Comparison of ENCODE assay signal across 7 cellular contexts in the genomic region with DNA sequence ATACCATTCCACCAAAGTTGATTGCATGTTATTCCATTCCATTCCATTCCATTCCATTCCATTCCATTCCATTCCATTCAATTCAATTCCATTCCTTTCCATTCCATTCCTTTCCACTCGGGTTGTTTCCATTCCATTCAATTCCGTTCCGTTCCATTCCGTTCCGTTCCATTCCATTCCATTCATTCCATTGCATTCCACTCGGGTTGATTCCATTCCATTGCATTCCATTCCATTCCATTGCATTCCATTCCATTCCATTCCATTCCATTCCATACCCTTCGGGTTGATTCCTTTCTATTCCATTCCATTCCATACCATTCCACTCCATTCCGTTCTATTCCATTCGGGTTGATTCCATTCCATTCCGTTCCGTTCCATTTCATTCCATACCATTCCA.
DNase-seq lines count a peak whose midpoint lies in the region; ATAC-seq, FAIRE-seq and TF ChIP-seq lines count a peak whose summit lies in the region.
"Not testable (repeated sequence)": the region's sequence is repeated elsewhere in the genome, so short reads cannot be mapped to it uniquely, and the experiment has no call there.

No MANE protein-coding gene starts in this region.

- H3K27ac Mint-ChIP-seq in GM23338, result not testable (repeated sequence)

- not testable (repeated sequence) for H3K4me1 Mint-ChIP-seq in GM23338

- not testable (repeated sequence) for H3K4me2 ChIP-seq in GM23338

- not testable (repeated sequence) for FAIRE-seq in pancreas (lab: Jason Lieb, UNC)

- 49 to 54% methylated on average over 11 of the region's 11 CpGs for WGBS in body of pancreas, 2 donors
- WGBS in pancreas, 2 donors, result 68 to 77% methylated on average over 11 of the region's 11 CpGs

- H3K27me3 Mint-ChIP-seq in GM23338 (ENCODE audit: insufficient read depth, low read depth, poor library complexity), result peaks cover 61% of the 10 kb centered on the region

- H2AFZ ChIP-seq in GM23338, result not testable (repeated sequence)

- H3K27me3 ChIP-seq in GM23338 (ENCODE audit: insufficient read depth); body of pancreas; pancreas: not testable (repeated sequence)

- H3K9me2 ChIP-seq in GM23338 (ENCODE audit: insufficient read depth), result not testable (repeated sequence)

- not testable (repeated sequence) for H4K20me1 ChIP-seq in GM23338 (replicated peaks; ENCODE audit: insufficient read depth)

- intact Hi-C loops in body of pancreas (cut with DNase I), result not testable (repeated sequence)
- intact Hi-C loops in pancreas (cut with DNase I), result loop anchor here in 1 of 3 donors (10.0 kb wide), 1 partner anchor 48 kb away; no protein-coding TSS in a partner anchor

- peaks cover 0 to 14% (median 6%) of the 10 kb centered on the region in 3 donors for H3K9me3 ChIP-seq in body of pancreas
- peaks cover 72% of the 10 kb centered on the region for H3K9me3 ChIP-seq in iPS-18c (ENCODE audit: control insufficient read depth, insufficient read depth, low read length)
- H3K9me3 ChIP-seq in pancreas, result not testable (repeated sequence)

- H3K4me3 ChIP-seq in GM23338, body of pancreas, pancreas: not testable (repeated sequence)
- H3K4me3 ChIP-seq in iPS-18c (ENCODE audit: insufficient read depth, low read depth, low read length), result 0 out of 2 replicates have a peak overlapping the region, but pooled peaks have one; percentile 10

- TF ChIP-seq POLR2A in body of pancreas (IDR thresholded peaks at IDR 0.05), result not testable (repeated sequence)

- not testable (repeated sequence) for H3K4me3 Mint-ChIP-seq in GM23338

- peaks cover 100% of the 10 kb centered on the region for H3K9me3 Mint-ChIP-seq in GM23338

- peak; percentile 29 for ATAC-seq in GM19023 (IDR thresholded peaks at IDR 0.05; ENCODE audit: unreplicated experiment)
- peak; percentile 21; the same call in 1 of the 3 replicates for ATAC-seq in GM23338
- ATAC-seq in HG03025 (IDR thresholded peaks at IDR 0.05; ENCODE audit: low FRiP score, unreplicated experiment), result peak; percentile 35
- ATAC-seq in HG03442 (IDR thresholded peaks at IDR 0.05; ENCODE audit: unreplicated experiment), result peak; percentile 25
- ATAC-seq in body of pancreas, result peak; percentile 41
- peak in 3 of 4 donors; percentile 30 to 45 (median 39) for ATAC-seq in pancreas

- not testable (repeated sequence) for H3K27ac ChIP-seq in GM23338 (ENCODE audit: low read depth); body of pancreas; pancreas

- H3K36me3 Mint-ChIP-seq in GM23338 (ENCODE audit: low read depth), result peaks cover 98% of the 10 kb centered on the region

- not testable (repeated sequence) for H3F3A ChIP-seq in GM23338 (replicated peaks; ENCODE audit: low read depth)

- DNase-seq in GM23338 (ENCODE audit: low spot score); body of pancreas; pancreas: not testable (repeated sequence)

- peaks cover 23% of the 10 kb centered on the region; the same call in 1 of the 2 replicates for H3K36me3 ChIP-seq in GM23338 (ENCODE audit: insufficient read depth)
- H3K36me3 ChIP-seq in body of pancreas (replicated peaks in 1 of 2; ENCODE audit: insufficient read depth in 1 of 2, low read depth in 2 of 2); pancreas: not testable (repeated sequence)

- H3K4me1 ChIP-seq in GM23338 (ENCODE audit: insufficient read depth); body of pancreas; pancreas: not testable (repeated sequence)

- TF ChIP-seq CTCF in GM23338 (conservative IDR thresholded peaks at IDR 0.05; ENCODE audit: low read depth in 2 of 2); body of pancreas (IDR thresholded peaks at IDR 0.05); pancreas (IDR thresholded peaks at IDR 0.05): not testable (repeated sequence)

- not testable (repeated sequence) for H3K79me2 ChIP-seq in GM23338 (replicated peaks; ENCODE audit: insufficient read depth)
